Comparison of ENCODE assay signal across 1 cellular context in genomic region chr19:12365372-12366162, GRCh38.
TF ChIP-seq lines count a peak whose summit lies in the region.

Gene ZNF442, minus strand, starts transcription at chr19:12365683. Its CDS starts 2,052 bp downstream, at chr19:12363631.

TF ChIP-seq in HEK293, 187 proteins besides CTCF, POLR2A, EP300 and RAD21 (continued from another document and continues in another):
- TF ChIP-seq ZXDB (tag by site-specific recombination; IDR thresholded peaks at IDR 0.05) (no peak), SP7 (tag by site-specific recombination; IDR thresholded peaks at IDR 0.05) (no peak), HOXC10 (CRISPR knock-in tag; IDR thresholded peaks at IDR 0.05) (no peak), ZIC2 (tag by site-specific recombination; IDR thresholded peaks at IDR 0.05) (peak; percentile 75), TSHZ1 (tag by site-specific recombination; IDR thresholded peaks at IDR 0.05; ENCODE audit: borderline replicate concordance) (no peak), OVOL3 (tag by site-specific recombination; IDR thresholded peaks at IDR 0.05) (no peak), ZBTB17 (tag by site-specific recombination; IDR thresholded peaks at IDR 0.05) (peak; percentile 71), SETDB1 (IDR thresholded peaks at IDR 0.05; ENCODE audit: insufficient read length, low read length) (no peak), BCL11B (tag by site-specific recombination; IDR thresholded peaks at IDR 0.05; ENCODE audit: low read depth) (no peak), SCRT1 (tag by site-specific recombination; IDR thresholded peaks at IDR 0.05; ENCODE audit: borderline replicate concordance) (no peak), ZNF10 (tag by site-specific recombination; IDR thresholded peaks at IDR 0.05) (no peak), ZNF121 (tag by site-specific recombination; IDR thresholded peaks at IDR 0.05) (no peak), GLIS2 (tag by site-specific recombination; IDR thresholded peaks at IDR 0.05) (peak; percentile 65), ZNF221 (tag by site-specific recombination; IDR thresholded peaks at IDR 0.05; ENCODE audit: borderline replicate concordance) (no peak), EGR2 (tag by site-specific recombination; IDR thresholded peaks at IDR 0.05; ENCODE audit: low read depth) (no peak), TRIM28 (IDR thresholded peaks at IDR 0.05; ENCODE audit: borderline replicate concordance, low read length) (0 out of 2 replicates have a peak, but pooled peaks have one; percentile 47), HOXD13 (CRISPR knock-in tag; IDR thresholded peaks at IDR 0.05; ENCODE audit: borderline replicate concordance) (no peak), ZBTB11 (tag by site-specific recombination; conservative IDR thresholded peaks at IDR 0.05; ENCODE audit: low read depth) (no peak), MYNN (tag by site-specific recombination; IDR thresholded peaks at IDR 0.05; ENCODE audit: borderline replicate concordance) (no peak), ZFP3 (tag by site-specific recombination; IDR thresholded peaks at IDR 0.05; ENCODE audit: low read depth) (no peak), ZNF23 (tag by site-specific recombination; IDR thresholded peaks at IDR 0.05; ENCODE audit: borderline replicate concordance) (no peak), BCL6B (tag by site-specific recombination; IDR thresholded peaks at IDR 0.05) (no peak), ZFP37 (tag by site-specific recombination; IDR thresholded peaks at IDR 0.05) (no peak), ZNF837 (tag by site-specific recombination; IDR thresholded peaks at IDR 0.05) (no peak), ZNF830 (tag by site-specific recombination; IDR thresholded peaks at IDR 0.05; ENCODE audit: low read depth) (no peak), ZNF366 (tag by site-specific recombination; conservative IDR thresholded peaks at IDR 0.05) (no peak), ZNF707 (tag by site-specific recombination; IDR thresholded peaks at IDR 0.05) (no peak), ZNF792 (tag by site-specific recombination; IDR thresholded peaks at IDR 0.05) (no peak), ZNF777 (tag by site-specific recombination; IDR thresholded peaks at IDR 0.05; ENCODE audit: borderline replicate concordance) (0 out of 2 replicates have a peak, but pooled peaks have one; percentile 11), ZNF19 (tag by site-specific recombination; IDR thresholded peaks at IDR 0.05; ENCODE audit: low read depth) (no peak), ZNF747 (tag by site-specific recombination; IDR thresholded peaks at IDR 0.05) (no peak), ZNF548 (tag by site-specific recombination; IDR thresholded peaks at IDR 0.05) (no peak), ZNF324 (tag by site-specific recombination; IDR thresholded peaks at IDR 0.05) (no peak), ZNF555 (tag by site-specific recombination; conservative IDR thresholded peaks at IDR 0.05) (no peak)
- TF ChIP-seq, protein P1, sequence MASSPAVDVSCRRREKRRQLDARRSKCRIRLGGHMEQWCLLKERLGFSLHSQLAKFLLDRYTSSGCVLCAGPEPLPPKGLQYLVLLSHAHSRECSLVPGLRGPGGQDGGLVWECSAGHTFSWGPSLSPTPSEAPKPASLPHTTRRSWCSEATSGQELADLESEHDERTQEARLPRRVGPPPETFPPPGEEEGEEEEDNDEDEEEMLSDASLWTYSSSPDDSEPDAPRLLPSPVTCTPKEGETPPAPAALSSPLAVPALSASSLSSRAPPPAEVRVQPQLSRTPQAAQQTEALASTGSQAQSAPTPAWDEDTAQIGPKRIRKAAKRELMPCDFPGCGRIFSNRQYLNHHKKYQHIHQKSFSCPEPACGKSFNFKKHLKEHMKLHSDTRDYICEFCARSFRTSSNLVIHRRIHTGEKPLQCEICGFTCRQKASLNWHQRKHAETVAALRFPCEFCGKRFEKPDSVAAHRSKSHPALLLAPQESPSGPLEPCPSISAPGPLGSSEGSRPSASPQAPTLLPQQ (tag by site-specific recombination; IDR thresholded peaks at IDR 0.05), result peak; percentile 86
- TF ChIP-seq, protein P2, sequence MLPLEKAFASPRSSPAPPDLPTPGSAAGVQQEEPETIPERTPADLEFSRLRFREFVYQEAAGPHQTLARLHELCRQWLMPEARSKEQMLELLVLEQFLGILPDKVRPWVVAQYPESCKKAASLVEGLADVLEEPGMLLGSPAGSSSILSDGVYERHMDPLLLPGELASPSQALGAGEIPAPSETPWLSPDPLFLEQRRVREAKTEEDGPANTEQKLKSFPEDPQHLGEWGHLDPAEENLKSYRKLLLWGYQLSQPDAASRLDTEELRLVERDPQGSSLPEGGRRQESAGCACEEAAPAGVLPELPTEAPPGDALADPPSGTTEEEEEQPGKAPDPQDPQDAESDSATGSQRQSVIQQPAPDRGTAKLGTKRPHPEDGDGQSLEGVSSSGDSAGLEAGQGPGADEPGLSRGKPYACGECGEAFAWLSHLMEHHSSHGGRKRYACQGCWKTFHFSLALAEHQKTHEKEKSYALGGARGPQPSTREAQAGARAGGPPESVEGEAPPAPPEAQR (tag by site-specific recombination; IDR thresholded peaks at IDR 0.05), result no peak
- TF ChIP-seq, protein P3, sequence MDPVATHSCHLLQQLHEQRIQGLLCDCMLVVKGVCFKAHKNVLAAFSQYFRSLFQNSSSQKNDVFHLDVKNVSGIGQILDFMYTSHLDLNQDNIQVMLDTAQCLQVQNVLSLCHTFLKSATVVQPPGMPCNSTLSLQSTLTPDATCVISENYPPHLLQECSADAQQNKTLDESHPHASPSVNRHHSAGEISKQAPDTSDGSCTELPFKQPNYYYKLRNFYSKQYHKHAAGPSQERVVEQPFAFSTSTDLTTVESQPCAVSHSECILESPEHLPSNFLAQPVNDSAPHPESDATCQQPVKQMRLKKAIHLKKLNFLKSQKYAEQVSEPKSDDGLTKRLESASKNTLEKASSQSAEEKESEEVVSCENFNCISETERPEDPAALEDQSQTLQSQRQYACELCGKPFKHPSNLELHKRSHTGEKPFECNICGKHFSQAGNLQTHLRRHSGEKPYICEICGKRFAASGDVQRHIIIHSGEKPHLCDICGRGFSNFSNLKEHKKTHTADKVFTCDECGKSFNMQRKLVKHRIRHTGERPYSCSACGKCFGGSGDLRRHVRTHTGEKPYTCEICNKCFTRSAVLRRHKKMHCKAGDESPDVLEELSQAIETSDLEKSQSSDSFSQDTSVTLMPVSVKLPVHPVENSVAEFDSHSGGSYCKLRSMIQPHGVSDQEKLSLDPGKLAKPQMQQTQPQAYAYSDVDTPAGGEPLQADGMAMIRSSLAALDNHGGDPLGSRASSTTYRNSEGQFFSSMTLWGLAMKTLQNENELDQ (tag by site-specific recombination; IDR thresholded peaks at IDR 0.05; ENCODE audit: low read depth), result no peak
- TF ChIP-seq, protein P4, sequence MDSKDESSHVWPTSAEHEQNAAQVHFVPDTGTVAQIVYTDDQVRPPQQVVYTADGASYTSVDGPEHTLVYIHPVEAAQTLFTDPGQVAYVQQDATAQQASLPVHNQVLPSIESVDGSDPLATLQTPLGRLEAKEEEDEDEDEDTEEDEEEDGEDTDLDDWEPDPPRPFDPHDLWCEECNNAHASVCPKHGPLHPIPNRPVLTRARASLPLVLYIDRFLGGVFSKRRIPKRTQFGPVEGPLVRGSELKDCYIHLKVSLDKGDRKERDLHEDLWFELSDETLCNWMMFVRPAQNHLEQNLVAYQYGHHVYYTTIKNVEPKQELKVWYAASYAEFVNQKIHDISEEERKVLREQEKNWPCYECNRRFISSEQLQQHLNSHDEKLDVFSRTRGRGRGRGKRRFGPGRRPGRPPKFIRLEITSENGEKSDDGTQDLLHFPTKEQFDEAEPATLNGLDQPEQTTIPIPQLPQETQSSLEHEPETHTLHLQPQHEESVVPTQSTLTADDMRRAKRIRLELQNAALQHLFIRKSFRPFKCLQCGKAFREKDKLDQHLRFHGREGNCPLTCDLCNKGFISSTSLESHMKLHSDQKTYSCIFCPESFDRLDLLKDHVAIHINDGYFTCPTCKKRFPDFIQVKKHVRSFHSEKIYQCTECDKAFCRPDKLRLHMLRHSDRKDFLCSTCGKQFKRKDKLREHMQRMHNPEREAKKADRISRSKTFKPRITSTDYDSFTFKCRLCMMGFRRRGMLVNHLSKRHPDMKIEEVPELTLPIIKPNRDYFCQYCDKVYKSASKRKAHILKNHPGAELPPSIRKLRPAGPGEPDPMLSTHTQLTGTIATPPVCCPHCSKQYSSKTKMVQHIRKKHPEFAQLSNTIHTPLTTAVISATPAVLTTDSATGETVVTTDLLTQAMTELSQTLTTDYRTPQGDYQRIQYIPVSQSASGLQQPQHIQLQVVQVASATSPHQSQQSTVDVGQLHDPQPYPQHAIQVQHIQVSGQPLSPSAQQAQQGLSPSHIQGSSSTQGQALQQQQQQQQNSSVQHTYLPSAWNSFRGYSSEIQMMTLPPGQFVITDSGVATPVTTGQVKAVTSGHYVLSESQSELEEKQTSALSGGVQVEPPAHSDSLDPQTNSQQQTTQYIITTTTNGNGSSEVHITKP (tag by site-specific recombination; IDR thresholded peaks at IDR 0.05), result peak; percentile 87
- TF ChIP-seq, protein P5, sequence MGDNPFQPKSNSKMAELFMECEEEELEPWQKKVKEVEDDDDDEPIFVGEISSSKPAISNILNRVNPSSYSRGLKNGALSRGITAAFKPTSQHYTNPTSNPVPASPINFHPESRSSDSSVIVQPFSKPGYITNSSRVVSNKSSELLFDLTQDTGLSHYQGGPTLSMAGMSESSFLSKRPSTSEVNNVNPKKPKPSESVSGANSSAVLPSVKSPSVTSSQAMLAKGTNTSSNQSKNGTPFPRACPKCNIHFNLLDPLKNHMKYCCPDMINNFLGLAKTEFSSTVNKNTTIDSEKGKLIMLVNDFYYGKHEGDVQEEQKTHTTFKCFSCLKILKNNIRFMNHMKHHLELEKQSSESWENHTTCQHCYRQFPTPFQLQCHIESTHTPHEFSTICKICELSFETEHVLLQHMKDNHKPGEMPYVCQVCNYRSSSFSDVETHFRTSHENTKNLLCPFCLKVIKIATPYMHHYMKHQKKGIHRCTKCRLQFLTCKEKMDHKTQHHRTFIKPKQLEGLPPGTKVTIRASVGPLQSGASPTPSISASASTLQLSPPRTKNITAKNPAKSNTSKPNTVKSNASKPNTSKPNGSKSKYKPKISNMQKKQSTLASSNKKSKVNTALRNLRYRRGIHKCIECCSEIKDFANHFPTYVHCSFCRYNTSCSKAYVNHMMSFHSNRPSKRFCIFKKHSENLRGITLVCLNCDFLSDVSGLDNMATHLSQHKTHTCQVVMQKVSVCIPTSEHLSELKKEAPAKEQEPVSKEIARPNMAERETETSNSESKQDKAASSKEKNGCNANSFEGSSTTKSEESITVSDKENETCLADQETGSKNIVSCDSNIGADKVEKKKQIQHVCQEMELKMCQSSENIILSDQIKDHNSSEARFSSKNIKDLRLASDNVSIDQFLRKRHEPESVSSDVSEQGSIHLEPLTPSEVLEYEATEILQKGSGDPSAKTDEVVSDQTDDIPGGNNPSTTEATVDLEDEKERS (tag by site-specific recombination; IDR thresholded peaks at IDR 0.05), result no peak
